In genomic region chr2:74450570-74451190, GRCh38 we compare ENCODE assay signal across 28 cellular contexts.
"Had no signal": no experiment of that assay in that cellular context is flagged by ENCODE, and none has a peak within 500 bp of the region (broad histone marks: within the 10 kb centered on the region; RNA-seq: fewer than 3 reads in every experiment).

No MANE protein-coding gene starts in this region.

- DNase-seq: heart left ventricle; hypothalamus; islet precursor cell; left ventricle myocardium inferior; mesendoderm; naive B cell; occipital lobe; right lobe of liver; stimulated activated CD4-positive, alpha-beta T cell treated with anti-CD3 and anti-CD28 coated beads, Interleukin-12 subunit alpha, Interleukin-12 subunit beta, amount 100 ng/mL, for 4 hours; stimulated activated CD4-positive, alpha-beta T cell treated with anti-CD3 and anti-CD28 coated beads, Interleukin-15, amount 100 ng/mL, for 24 hours; stimulated activated CD4-positive, alpha-beta T cell treated with anti-CD3 and anti-CD28 coated beads, Interleukin-2, amount 100 ng/mL, for 24 hours; stimulated activated CD4-positive, alpha-beta T cell treated with anti-CD3 and anti-CD28 coated beads, Interleukin-4, amount 100 ng/mL, for 1 hour; stimulated activated naive B cell treated with anti-CD40 and anti-IgM and Interleukin-4, amounts not matched to agents 10 μg/mL and 1 μg/mL and 100 μg/mL, for 72 hours; stimulated activated naive CD8-positive, alpha-beta T cell treated with anti-CD3 and anti-CD28 coated beads, Interleukin-15, Interleukin-2, amounts not matched to agents 100 U/mL and 50 U/mL, for 24 hours; stomach; testis; thyroid gland; transverse colon; upper lobe of right lung had no signal

- H3K9ac ChIP-seq: neural progenitor cell had no signal

- H3K4me2 ChIP-seq: neural progenitor cell, smooth muscle cell had no signal

- ATAC-seq: heart left ventricle; right lobe of liver; stimulated activated naive B cell treated with anti-CD40 and anti-IgM and Interleukin-4, amounts not matched to agents 10 μg/mL and 1 μg/mL and 100 μg/mL, for 72 hours; stimulated activated naive CD8-positive, alpha-beta T cell treated with anti-CD3 and anti-CD28 coated beads, Interleukin-15, Interleukin-2, amounts not matched to agents 100 U/mL and 50 U/mL, for 24 hours; upper lobe of right lung had no signal

- H3K4me3 Mint-ChIP-seq: mesothelial cell of epicardium; nephron; neural progenitor cell; stimulated activated naive B cell treated with anti-CD40 and anti-IgM and Interleukin-4, amounts not matched to agents 10 μg/mL and 1 μg/mL and 100 μg/mL, for 72 hours had no signal

- H2AFZ ChIP-seq: neural progenitor cell had no signal

- H3K36me3 ChIP-seq: heart left ventricle, left ventricle myocardium inferior, neural progenitor cell, neutrophil, right atrium auricular region, right lobe of liver, stomach, thyroid gland, transverse colon, upper lobe of right lung had no signal

- FAIRE-seq: urothelium cell line had no signal

- H3K27me3 ChIP-seq: heart left ventricle, right atrium auricular region, right lobe of liver, testis, thyroid gland, transverse colon, upper lobe of right lung had no signal

- H3K9me3 ChIP-seq: heart left ventricle, left ventricle myocardium inferior, neutrophil, right atrium auricular region, right lobe of liver, stomach, testis, thyroid gland, transverse colon, upper lobe of right lung had no signal

- H3K27ac ChIP-seq: heart left ventricle, left ventricle myocardium inferior, neural progenitor cell, neutrophil, right atrium auricular region, right lobe of liver, stomach, testis, thyroid gland, transverse colon, upper lobe of right lung had no signal

- H3K36me3 Mint-ChIP-seq: mesothelial cell of epicardium, naive B cell, neural progenitor cell had no signal

- H3K9me3 Mint-ChIP-seq: mesothelial cell of epicardium; naive B cell; nephron; neural progenitor cell; stimulated activated naive B cell treated with anti-CD40 and anti-IgM and Interleukin-4, amounts not matched to agents 10 μg/mL and 1 μg/mL and 100 μg/mL, for 72 hours had no signal

- H3K4me3 ChIP-seq: heart left ventricle, left ventricle myocardium inferior, lung, neural progenitor cell, right atrium auricular region, right lobe of liver, smooth muscle cell, stomach, testis, thyroid gland, transverse colon, upper lobe of right lung had no signal

- H3K27ac Mint-ChIP-seq: mesothelial cell of epicardium; naive B cell; nephron; neural progenitor cell; progenitor cell of endocrine pancreas; stimulated activated naive B cell treated with anti-CD40 and anti-IgM and Interleukin-4, amounts not matched to agents 10 μg/mL and 1 μg/mL and 100 μg/mL, for 72 hours had no signal
